Comparison of ENCODE assay signal across 9 cellular contexts in genomic region chr3:18559323-18559972, GRCh38.
DNase-seq lines count a peak whose midpoint lies in the region; ATAC-seq, FAIRE-seq and TF ChIP-seq lines count a peak whose summit lies in the region.
"Had no signal": no experiment of that assay in that cellular context is flagged by ENCODE, and none has a peak within 500 bp of the region (broad histone marks: within the 10 kb centered on the region; RNA-seq: fewer than 3 reads in every experiment).

No MANE protein-coding gene starts in this region.

- H3K27ac ChIP-seq in SK-N-SH (ENCODE audit: low read depth in 2 of 2, low read length in 1 of 2): no peak overlapping the region
- H3K27ac ChIP-seq in GM12878 (ENCODE audit: control insufficient read depth, insufficient read depth): no peak overlapping the region
- H3K27ac ChIP-seq: SJSA1 had no signal

- no TSS peak for BruUV-seq in GM12878 (replicated peaks; lab: Mats Ljungman, UMichigan)

- no peaks in the 10 kb centered on the region for H3K27me3 ChIP-seq in SK-N-SH (ENCODE audit: insufficient read depth)
- no peaks in the 10 kb centered on the region for H3K27me3 ChIP-seq in GM12878 (replicated peaks in 1 of 2; ENCODE audit: control insufficient read depth in 2 of 2, insufficient read depth in 2 of 2, low read length in 1 of 2)
- no peaks in the 10 kb centered on the region for H3K27me3 ChIP-seq in kidney epithelial cell (ENCODE audit: control insufficient read depth, insufficient read depth, low read length)
- H3K27me3 ChIP-seq: SJSA1 had no signal

- H3K9me3 ChIP-seq in SK-N-SH: no peaks in the 10 kb centered on the region
- H3K9me3 ChIP-seq in GM12878 (replicated peaks; ENCODE audit: control insufficient read depth, insufficient read depth, low read length): no peaks in the 10 kb centered on the region
- H3K9me3 ChIP-seq: SJSA1 had no signal

- no peak for TF ChIP-seq POLR2A in GM12878 (IDR thresholded peaks at IDR 0.05; ENCODE audit: low read depth, low read length)

- H3K4me2 ChIP-seq in SK-N-SH (no peak overlapping the region), GM12878 (ENCODE audit: control insufficient read depth, insufficient read depth) (no peak overlapping the region)

- H2AFZ ChIP-seq in SK-N-SH (ENCODE audit: low read depth) (peak overlapping the region; percentile 38; the same call in 1 of the 2 replicates), GM12878 (ENCODE audit: control insufficient read depth, low read depth, low read length) (no peak overlapping the region; the same call in 1 of the 2 replicates)

- no peaks in the 10 kb centered on the region for H3F3A ChIP-seq in SK-N-SH (replicated peaks; ENCODE audit: insufficient read depth)

- SMC1A ChIA-PET in GM12878 (lab: Charles Lee; ENCODE audit: uncharacterized antibody, unreplicated experiment): interaction anchor here (0.8 to 2.4 kb wide), 12 partner anchors 11 to 199 kb away, joined by 3 to 61 read pairs (median 4); no protein-coding TSS in a partner anchor

- DNase-seq in DMS153 treated with DMSO at 0.1 percent for 48 hours (lab: John Stamatoyannopoulos, UW; ENCODE audit: unreplicated experiment): peak; percentile 23
- peak; percentile 2 for DNase-seq in LHCN-M2 (ENCODE audit: low read depth)
- DNase-seq in SK-N-SH: peak; percentile 16
- no peak for DNase-seq in GM12878 (ENCODE audit: low read depth, low spot score)
- no peak for DNase-seq in kidney epithelial cell (ENCODE audit: low read depth)
- peak; percentile 50 for DNase-seq in stimulated activated CD8-positive, alpha-beta memory T cell treated with anti-CD3 and anti-CD28 coated beads, Interleukin-4, amount 100 ng/mL, for 48 hours
- DNase-seq in T1000 (lab: John Stamatoyannopoulos, UW): no peak

- ATAC-seq in GM21526 (IDR thresholded peaks at IDR 0.05; ENCODE audit: low FRiP score, unreplicated experiment) (peak; percentile 68), GM12878 (peak; percentile 77)

- CTCF ChIA-PET in SK-N-SH (lab: Yijun Ruan, JAX) (interaction anchor here (0.7 to 2.3 kb wide), 23 partner anchors 9 to 667 kb away, joined by 3 to 41 read pairs (median 4); no protein-coding TSS in a partner anchor), GM12878 (lab: Yijun Ruan, JAX) (interaction anchor here (0.8 to 2.3 kb wide), 27 partner anchors 10 to 1307 kb away, joined by 3 to 99 read pairs (median 4); no protein-coding TSS in a partner anchor)

- no peaks in the 10 kb centered on the region for H3K4me1 ChIP-seq in SK-N-SH (ENCODE audit: control insufficient read depth in 1 of 2, insufficient read depth in 2 of 2, low read depth in 1 of 2, low read length in 1 of 2)
- no peaks in the 10 kb centered on the region for H3K4me1 ChIP-seq in GM12878 (ENCODE audit: control insufficient read depth, insufficient read depth, low read length)
- H3K4me1 ChIP-seq: SJSA1 had no signal

- POLR2A ChIA-PET in SK-N-SH (lab: Yijun Ruan, JAX): no interaction called here
- POLR2A ChIA-PET in GM12878 (lab: Charles Lee): no interaction called here

- TF ChIP-seq CTCF in SK-N-SH (IDR thresholded peaks at IDR 0.05) (peak; percentile 74), GM12878 (IDR thresholded peaks at IDR 0.05 in 2 of 3, conservative IDR thresholded peaks at IDR 0.05 in 1 of 3; ENCODE audit: control insufficient read depth in 2 of 3, extremely low read depth in 1 of 3, insufficient read depth in 1 of 3, low read depth in 3 of 3, low read length in 3 of 3) (peak; percentile 70 to 74 (median 72); a peak in 5 of 6 replicates), kidney epithelial cell (IDR thresholded peaks at IDR 0.05; ENCODE audit: insufficient read depth, low read length, poor library complexity, severe bottlenecking) (peak; percentile 69)

- H3K9ac ChIP-seq in SK-N-SH (no peak overlapping the region), GM12878 (ENCODE audit: control insufficient read depth, insufficient read depth, low read length) (no peak overlapping the region)

- in situ Hi-C loops in GM12878 (cut with MboI): no loop called here

- no peaks in the 10 kb centered on the region for H3K36me3 ChIP-seq in SK-N-SH (replicated peaks in 1 of 2; ENCODE audit: control insufficient read depth in 1 of 2, insufficient read depth in 2 of 2, low read length in 1 of 2)
- H3K36me3 ChIP-seq in GM12878 (ENCODE audit: control insufficient read depth in 2 of 2, insufficient read depth in 2 of 2, low read length in 1 of 2): no peaks in the 10 kb centered on the region
- H3K36me3 ChIP-seq in kidney epithelial cell (ENCODE audit: control insufficient read depth, insufficient read depth, low read length): no peaks in the 10 kb centered on the region
- H3K36me3 ChIP-seq: SJSA1 had no signal

- RAD21 ChIA-PET in GM12878 (lab: Charles Lee; ENCODE audit: unreplicated experiment): interaction anchor here (0.7 to 3.2 kb wide), 4 partner anchors 91 to 200 kb away, joined by 3 to 48 read pairs (median 4); no protein-coding TSS in a partner anchor

- no peaks in the 10 kb centered on the region for H3K9me2 ChIP-seq in SK-N-SH

- TF ChIP-seq RAD21 in SK-N-SH (IDR thresholded peaks at IDR 0.05; ENCODE audit: low read length) (peak; percentile 72), GM12878 (IDR thresholded peaks at IDR 0.05; ENCODE audit: insufficient read depth, low read depth, low read length) (peak; percentile 68)

- TF ChIP-seq EP300 in SK-N-SH (IDR thresholded peaks at IDR 0.05; ENCODE audit: borderline replicate concordance in 1 of 2, low read depth in 1 of 2, low read length in 1 of 2) (no peak), GM12878 (IDR thresholded peaks at IDR 0.05; ENCODE audit: borderline replicate concordance in 1 of 2, control insufficient read depth in 1 of 2, low read depth in 2 of 2, low read length in 2 of 2) (no peak)

- H3K79me2 ChIP-seq in SK-N-SH (ENCODE audit: insufficient read depth): no peaks in the 10 kb centered on the region
- H3K79me2 ChIP-seq in GM12878 (ENCODE audit: control insufficient read depth, insufficient read depth, low read length): no peaks in the 10 kb centered on the region

- intact Hi-C loops in GM12878 (cut with micrococcal nuclease; ENCODE audit: unreplicated experiment): loop anchor here (1.0 to 5.0 kb wide), 2 partner anchors 143 to 199 kb away; no protein-coding TSS in a partner anchor

- WGBS in SK-N-SH (ENCODE audit: low lambda C conversion rate): 16% methylated on average over 6 of the region's 6 CpGs
- 2% methylated on average over 6 of the region's 6 CpGs for WGBS in GM12878 (ENCODE audit: insufficient coverage, insufficient replicate concordance, low lambda C conversion rate, missing lambda C conversion rate)

- no peak overlapping the region; a peak in 1 of 4 replicates for H3K4me3 ChIP-seq in SK-N-SH (ENCODE audit: low read depth in 2 of 2, low read length in 1 of 2)
- no peak overlapping the region for H3K4me3 ChIP-seq in GM12878
- no peak overlapping the region for H3K4me3 ChIP-seq in kidney epithelial cell (ENCODE audit: low read depth, low read length)
- H3K4me3 ChIP-seq: SJSA1 had no signal

- peak; percentile 73 for FAIRE-seq in GM12878 (lab: Jason Lieb, UNC)

- H4K20me1 ChIP-seq in SK-N-SH (ENCODE audit: insufficient read depth) (no peaks in the 10 kb centered on the region), GM12878 (ENCODE audit: control insufficient read depth, insufficient read depth) (no peaks in the 10 kb centered on the region)

TF ChIP-seq in SK-N-SH, 30 proteins besides CTCF, POLR2A, EP300 and RAD21:
- TF ChIP-seq MEF2A (IDR thresholded peaks at IDR 0.05; ENCODE audit: borderline replicate concordance, low read depth) (no peak), SMC3 (IDR thresholded peaks at IDR 0.05; ENCODE audit: low read depth, low read length) (peak; percentile 86)

TF ChIP-seq in GM12878, 131 proteins besides CTCF, POLR2A, EP300 and RAD21:
- TF ChIP-seq CHD1 (IDR thresholded peaks at IDR 0.05; ENCODE audit: low read depth, low read length) (no peak), SMC3 (IDR thresholded peaks at IDR 0.05; ENCODE audit: borderline replicate concordance, low read length) (peak; percentile 81), YY1 (IDR thresholded peaks at IDR 0.05; ENCODE audit: low read depth, low read length) (peak; percentile 60)

Comparison
In these comparisons a context has a peak if more than half of its experiments do, and no peak if none do; other contexts are left out.
1. DNase-seq: peak in DMS153 treated with DMSO at 0.1 percent for 48 hours (single experiment), LHCN-M2 (single experiment), SK-N-SH (single experiment) and stimulated activated CD8-positive, alpha-beta memory T cell treated with anti-CD3 and anti-CD28 coated beads, Interleukin-4, amount 100 ng/mL, for 48 hours (single experiment); none in GM12878 (single experiment), kidney epithelial cell (single experiment) and T1000 (single experiment).
2. Peak in every context shown above with its lines, with median percentiles within 50 percentile points of each other: CTCF ChIP-seq.